In genomic region chr6:11225990-11226389, GRCh38 we compare ENCODE assay signal across 1 cellular context.
A peak's percentile ranks its signal among the peaks of the same experiment; 100 is the strongest.
TF ChIP-seq lines count a peak whose summit lies in the region.

No MANE protein-coding gene starts in this region.

TF ChIP-seq in HepG2, 621 proteins besides CTCF, POLR2A, EP300 and RAD21 (continued from another document and continues in another):
- TF ChIP-seq CSRNP2 (CRISPR knock-in tag; conservative IDR thresholded peaks at IDR 0.05; ENCODE audit: low read depth) (no peak), DRAP1 (CRISPR knock-in tag; IDR thresholded peaks at IDR 0.05) (no peak), ZNF782 (CRISPR knock-in tag; IDR thresholded peaks at IDR 0.05; ENCODE audit: borderline replicate concordance) (no peak), KMT2A (CRISPR knock-in tag; IDR thresholded peaks at IDR 0.05) (no peak), ZNF878 (CRISPR knock-in tag; IDR thresholded peaks at IDR 0.05) (no peak), RXRA (CRISPR knock-in tag; IDR thresholded peaks at IDR 0.05) (no peak), NFE2L1 (CRISPR knock-in tag; IDR thresholded peaks at IDR 0.05; ENCODE audit: borderline replicate concordance) (no peak), RARA (CRISPR knock-in tag; IDR thresholded peaks at IDR 0.05) (peak; percentile 36; the same call in 1 of the 2 replicates), ETV6 (CRISPR knock-in tag; conservative IDR thresholded peaks at IDR 0.05) (no peak), GATA4 (IDR thresholded peaks at IDR 0.05; ENCODE audit: borderline replicate concordance, low read depth) (no peak; the same call in 1 of the 2 replicates), FOXP4 (CRISPR knock-in tag; IDR thresholded peaks at IDR 0.05) (peak; percentile 89), PAXIP1 (CRISPR knock-in tag; conservative IDR thresholded peaks at IDR 0.05) (peak; percentile 37), ARNT2 (CRISPR knock-in tag; IDR thresholded peaks at IDR 0.05; ENCODE audit: low read depth) (no peak), CREM (IDR thresholded peaks at IDR 0.05) (peak; percentile 33; the same call in 1 of the 2 replicates), CREM (CRISPR knock-in tag; IDR thresholded peaks at IDR 0.05) (no peak), NFE2 (CRISPR knock-in tag; IDR thresholded peaks at IDR 0.05) (no peak), ZNF512B (CRISPR knock-in tag; IDR thresholded peaks at IDR 0.05; ENCODE audit: borderline replicate concordance) (no peak), HDAC6 (IDR thresholded peaks at IDR 0.05; ENCODE audit: low read depth, low read length) (no peak), ZSCAN21 (CRISPR knock-in tag; IDR thresholded peaks at IDR 0.05; ENCODE audit: borderline replicate concordance) (no peak), HNF4A (CRISPR knock-in tag; IDR thresholded peaks at IDR 0.05) (0 out of 2 replicates have a peak, but pooled peaks have one; percentile 29), HMG20A (CRISPR knock-in tag; IDR thresholded peaks at IDR 0.05; ENCODE audit: borderline replicate concordance) (no peak), ZNF691 (CRISPR knock-in tag; IDR thresholded peaks at IDR 0.05; ENCODE audit: borderline replicate concordance, low read depth) (no peak), ZNF362 (CRISPR knock-in tag; IDR thresholded peaks at IDR 0.05; ENCODE audit: borderline replicate concordance) (peak; percentile 91; the same call in 1 of the 2 replicates), MTA3 (CRISPR knock-in tag; IDR thresholded peaks at IDR 0.05) (no peak), HNRNPH1 (optimal IDR thresholded peaks at IDR 0.05; ENCODE audit: low read depth, low read length) (no peak), RFXAP (CRISPR knock-in tag; IDR thresholded peaks at IDR 0.05; ENCODE audit: borderline replicate concordance) (no peak), THAP8 (CRISPR knock-in tag; IDR thresholded peaks at IDR 0.05; ENCODE audit: borderline replicate concordance) (no peak), REST (IDR thresholded peaks at IDR 0.05; ENCODE audit: borderline replicate concordance in 1 of 2, low read depth in 1 of 2, low read length in 2 of 2) (peak in 1 of 2 experiments; percentile 51; a peak in 1 of 4 replicates), PTBP1 (IDR thresholded peaks at IDR 0.05; ENCODE audit: low read depth, low read length, poor library complexity, severe bottlenecking) (no peak), CHD4 (IDR thresholded peaks at IDR 0.05; ENCODE audit: borderline replicate concordance, low read length) (no peak), ZNF367 (CRISPR knock-in tag; IDR thresholded peaks at IDR 0.05; ENCODE audit: borderline replicate concordance) (no peak), ARID5B (CRISPR knock-in tag; IDR thresholded peaks at IDR 0.05) (peak; percentile 63; the same call in 1 of the 2 replicates), NONO (IDR thresholded peaks at IDR 0.05) (no peak), NONO (CRISPR knock-in tag; conservative IDR thresholded peaks at IDR 0.05) (no peak), IRF9 (CRISPR knock-in tag; IDR thresholded peaks at IDR 0.05; ENCODE audit: borderline replicate concordance) (no peak), ZNF891 (CRISPR knock-in tag; IDR thresholded peaks at IDR 0.05) (no peak)
